9 cellular contexts compared by ENCODE assay signal in genomic region chr13:27921421-27921960, GRCh38. TPM values are rescaled to one million over a fixed set of nuclear protein-coding genes. Genes with fewer than 3 reads are reported as not detected.
DNase-seq lines count a peak whose midpoint lies in the region; TF ChIP-seq lines count a peak whose summit lies in the region.
"Had no signal": no experiment of that assay in that cellular context is flagged by ENCODE, and none has a peak within 500 bp of the region (broad histone marks: within the 10 kb centered on the region; RNA-seq: fewer than 3 reads in every experiment).

No MANE protein-coding gene starts in this region.

- no peak overlapping the region for H3K9ac ChIP-seq in liver (ENCODE audit: low read depth in 1 of 2, low read length in 2 of 2)
- H3K9ac ChIP-seq in subcutaneous abdominal adipose tissue (ENCODE audit: low read length in 5 of 5), result peak overlapping the region in 1 of 5 donors; percentile 52

- H3K27me3 ChIP-seq in liver (ENCODE audit: control insufficient read depth in 4 of 4, insufficient read depth in 4 of 4, low read length in 3 of 4), result peaks cover 19 to 29% (median 19%) of the 10 kb centered on the region in 4 donors
- H3K27me3 ChIP-seq in subcutaneous abdominal adipose tissue (ENCODE audit: control insufficient read depth in 5 of 5, insufficient read depth in 4 of 5, low read length in 5 of 5), result peaks cover 55 to 98% (median 85%) of the 10 kb centered on the region in 5 donors

- H3K4me3 Mint-ChIP-seq in activated CD4-positive, alpha-beta T cell treated with anti-CD3 and anti-CD28 coated beads, Interleukin-2, amount 10 ng/mL, durations not matched to agents 7 days and 5 days, result peak overlapping the region; percentile 49
- H3K4me3 Mint-ChIP-seq in activated CD4-positive, alpha-beta memory T cell treated with anti-CD3 and anti-CD28 coated beads, Interleukin-2, amount 10 ng/mL, durations not matched to agents 7 days and 5 days, result peak overlapping the region; percentile 53

- no peak for TF ChIP-seq CTCF in liver (IDR thresholded peaks at IDR 0.05; ENCODE audit: low read depth, low read length, missing input control)

- H3K4me1 Mint-ChIP-seq in activated CD4-positive, alpha-beta T cell treated with anti-CD3 and anti-CD28 coated beads, Interleukin-2, amount 10 ng/mL, durations not matched to agents 7 days and 5 days, result peaks cover 16% of the 10 kb centered on the region
- peaks cover 14% of the 10 kb centered on the region for H3K4me1 Mint-ChIP-seq in activated CD4-positive, alpha-beta memory T cell treated with anti-CD3 and anti-CD28 coated beads, Interleukin-2, amount 10 ng/mL, durations not matched to agents 7 days and 5 days

- WGBS in liver, result 7% methylated on average over 41 of the region's 41 CpGs

- DNase-seq in activated CD4-positive, alpha-beta T cell treated with anti-CD3 and anti-CD28 coated beads, Interleukin-2, amount 10 ng/mL, durations not matched to agents 7 days and 5 days, result no peak
- no peak for DNase-seq in activated CD4-positive, alpha-beta T cell treated with anti-CD3 and anti-CD28 coated beads, Interleukin-2, amount 50 U/mL, for 1 hour
- DNase-seq in activated CD4-positive, alpha-beta memory T cell treated with anti-CD3 and anti-CD28 coated beads, Interleukin-2, amount 10 ng/mL, durations not matched to agents 7 days and 5 days, result no peak
- DNase-seq in putamen (ENCODE audit: low spot score) (no peak), HUDEP-2 (lab: John Stamatoyannopoulos, UW; ENCODE audit: unreplicated experiment in 76 of 76) (no peak)
- no peak for DNase-seq in stimulated activated CD4-positive, alpha-beta T cell treated with anti-CD3 and anti-CD28 coated beads, Interleukin-12 subunit alpha, Interleukin-12 subunit beta, amount 100 ng/mL, for 4 hours
- DNase-seq: natural killer cell had no signal

- H3K9me3 Mint-ChIP-seq in activated CD4-positive, alpha-beta T cell treated with anti-CD3 and anti-CD28 coated beads, Interleukin-2, amount 10 ng/mL, durations not matched to agents 7 days and 5 days, result no peaks in the 10 kb centered on the region
- H3K9me3 Mint-ChIP-seq in activated CD4-positive, alpha-beta memory T cell treated with anti-CD3 and anti-CD28 coated beads, Interleukin-2, amount 10 ng/mL, durations not matched to agents 7 days and 5 days, result no peaks in the 10 kb centered on the region
- H3K9me3 Mint-ChIP-seq: natural killer cell had no signal

- H3K27me3 Mint-ChIP-seq in activated CD4-positive, alpha-beta T cell treated with anti-CD3 and anti-CD28 coated beads, Interleukin-2, amount 10 ng/mL, durations not matched to agents 7 days and 5 days, result peaks cover 83% of the 10 kb centered on the region
- H3K27me3 Mint-ChIP-seq in activated CD4-positive, alpha-beta memory T cell treated with anti-CD3 and anti-CD28 coated beads, Interleukin-2, amount 10 ng/mL, durations not matched to agents 7 days and 5 days, result peaks cover 86% of the 10 kb centered on the region

- H3K27ac ChIP-seq in liver (ENCODE audit: low read depth in 1 of 2, low read length in 2 of 2) (no peak overlapping the region), subcutaneous abdominal adipose tissue (ENCODE audit: low read depth, low read length) (no peak overlapping the region)

- H3K27ac Mint-ChIP-seq in activated CD4-positive, alpha-beta T cell treated with anti-CD3 and anti-CD28 coated beads, Interleukin-2, amount 10 ng/mL, durations not matched to agents 7 days and 5 days, result no peak overlapping the region
- no peak overlapping the region for H3K27ac Mint-ChIP-seq in activated CD4-positive, alpha-beta memory T cell treated with anti-CD3 and anti-CD28 coated beads, Interleukin-2, amount 10 ng/mL, durations not matched to agents 7 days and 5 days
- H3K27ac Mint-ChIP-seq: natural killer cell had no signal

- H3K4me3 ChIP-seq in liver (ENCODE audit: low read depth in 1 of 3, low read length in 3 of 3) (peak overlapping the region in 2 of 3 donors; percentile 58 to 59), subcutaneous abdominal adipose tissue (ENCODE audit: low read depth in 1 of 5, low read length in 5 of 5) (peak overlapping the region in 4 of 5 donors; percentile 49 to 63 (median 55))

- H3K9me3 ChIP-seq in liver (ENCODE audit: control insufficient read depth in 4 of 4, low read length in 3 of 4) (no peaks in the 10 kb centered on the region), subcutaneous abdominal adipose tissue (ENCODE audit: control insufficient read depth in 5 of 5, low read length in 5 of 5) (no peaks in the 10 kb centered on the region)

- CTCF ChIA-PET in activated CD4-positive, alpha-beta T cell treated with anti-CD3 and anti-CD28 coated beads, Interleukin-2, amount 10 ng/mL, durations not matched to agents 7 days and 5 days (lab: Charles Lee), result interaction anchor here (1.3 kb wide), 1 partner anchor 39 kb away, joined by 3 read pairs; no protein-coding TSS in a partner anchor
- CTCF ChIA-PET in activated CD4-positive, alpha-beta memory T cell treated with anti-CD3 and anti-CD28 coated beads, Interleukin-2, amount 10 ng/mL, durations not matched to agents 7 days and 5 days (lab: Charles Lee), result interaction anchor here (1.9 kb wide), 1 partner anchor 33 kb away, joined by 6 read pairs; no protein-coding TSS in a partner anchor

- H3K36me3 Mint-ChIP-seq in activated CD4-positive, alpha-beta T cell treated with anti-CD3 and anti-CD28 coated beads, Interleukin-2, amount 10 ng/mL, durations not matched to agents 7 days and 5 days (ENCODE audit: low read depth), result peaks cover 7% of the 10 kb centered on the region
- H3K36me3 Mint-ChIP-seq in activated CD4-positive, alpha-beta memory T cell treated with anti-CD3 and anti-CD28 coated beads, Interleukin-2, amount 10 ng/mL, durations not matched to agents 7 days and 5 days (ENCODE audit: low read depth), result peaks cover 2% of the 10 kb centered on the region
- H3K36me3 Mint-ChIP-seq: natural killer cell had no signal

- POLR2A ChIA-PET in activated CD4-positive, alpha-beta T cell treated with anti-CD3 and anti-CD28 coated beads, Interleukin-2, amount 10 ng/mL, durations not matched to agents 7 days and 5 days (lab: Charles Lee), result no interaction called here
- POLR2A ChIA-PET in activated CD4-positive, alpha-beta memory T cell treated with anti-CD3 and anti-CD28 coated beads, Interleukin-2, amount 10 ng/mL, durations not matched to agents 7 days and 5 days (lab: Charles Lee), result interaction anchor here (1.3 kb wide), 1 partner anchor 10 kb away, joined by 3 read pairs; no protein-coding TSS in a partner anchor

- no peaks in the 10 kb centered on the region for H3K36me3 ChIP-seq in liver (ENCODE audit: control insufficient read depth in 4 of 4, insufficient read depth in 3 of 4, low read depth in 1 of 4, low read length in 3 of 4)
- no peaks in the 10 kb centered on the region for H3K36me3 ChIP-seq in subcutaneous abdominal adipose tissue (ENCODE audit: control insufficient read depth in 5 of 5, insufficient read depth in 5 of 5, low read length in 5 of 5)

- H3K4me1 ChIP-seq in liver (ENCODE audit: control insufficient read depth in 4 of 4, insufficient read depth in 4 of 4, low read length in 3 of 4) (peaks cover 16 to 38% (median 29%) of the 10 kb centered on the region in 4 donors), subcutaneous abdominal adipose tissue (ENCODE audit: control insufficient read depth in 5 of 5, insufficient read depth in 5 of 5, low read length in 5 of 5) (peaks cover 0 to 49% (median 40%) of the 10 kb centered on the region in 5 donors)

- TF ChIP-seq RAD21 in liver (IDR thresholded peaks at IDR 0.05), result no peak

TF ChIP-seq in liver, 16 proteins besides CTCF, POLR2A, EP300 and RAD21:
- no peak for TF ChIP-seq ZBTB33 (IDR thresholded peaks at IDR 0.05)
- no peak for TF ChIP-seq TAF1 (conservative IDR thresholded peaks at IDR 0.05)
- TF ChIP-seq HNF4A (conservative IDR thresholded peaks at IDR 0.05), result no peak
- no peak for TF ChIP-seq EGR1 (IDR thresholded peaks at IDR 0.05; ENCODE audit: low read depth in 2 of 2)
- TF ChIP-seq HNF4G (IDR thresholded peaks at IDR 0.05), result no peak
TF ChIP-seq in liver: peak in this region for 0.

RNA-seq across cellular contexts. Expression of gene PDX1, which starts 1.7 kb away (rescaled TPM):
- not detected for total RNA-seq in activated CD4-positive, alpha-beta T cell treated with anti-CD3 and anti-CD28 coated beads, Interleukin-2, amount 10 ng/mL, durations not matched to agents 7 days and 5 days
- not detected for total RNA-seq in activated CD4-positive, alpha-beta memory T cell treated with anti-CD3 and anti-CD28 coated beads, Interleukin-2, amount 10 ng/mL, durations not matched to agents 7 days and 5 days
- under 1 TPM in 1 of 2 donors, not detected in 1; 0.08 TPM for total RNA-seq in liver
- polyA plus RNA-seq in liver, result under 1 TPM; 0.10 to 0.16 TPM
- total RNA-seq: natural killer cell had no signal

RNA-seq across cellular contexts. Expression of gene CDX2, which starts 47.6 kb away (rescaled TPM):
- not detected for total RNA-seq in activated CD4-positive, alpha-beta T cell treated with anti-CD3 and anti-CD28 coated beads, Interleukin-2, amount 10 ng/mL, durations not matched to agents 7 days and 5 days
- not detected for total RNA-seq in activated CD4-positive, alpha-beta memory T cell treated with anti-CD3 and anti-CD28 coated beads, Interleukin-2, amount 10 ng/mL, durations not matched to agents 7 days and 5 days
- total RNA-seq in liver, result not detected
- polyA plus RNA-seq in liver, result not detected
- total RNA-seq: natural killer cell had no signal
